ENCODE assay signal across 11 cellular contexts in genomic region chrX:148700021-148700420, GRCh38.
DNase-seq lines count a peak whose midpoint lies in the region.
"Had no signal": no experiment of that assay in that cellular context is flagged by ENCODE, and none has a peak within 500 bp of the region (broad histone marks: within the 10 kb centered on the region; RNA-seq: fewer than 3 reads in every experiment).

No MANE protein-coding gene starts in this region.

- H3K27me3 Mint-ChIP-seq in activated CD4-positive, alpha-beta memory T cell treated with anti-CD3 and anti-CD28 coated beads, Interleukin-2, amount 10 ng/mL, durations not matched to agents 7 days and 5 days = no peaks in the 10 kb centered on the region
- H3K27me3 Mint-ChIP-seq: CD4-positive, CD25-positive, alpha-beta regulatory T cell had no signal

- H3K27ac Mint-ChIP-seq in activated CD4-positive, alpha-beta memory T cell treated with anti-CD3 and anti-CD28 coated beads, Interleukin-2, amount 10 ng/mL, durations not matched to agents 7 days and 5 days = no peak overlapping the region
- H3K27ac Mint-ChIP-seq: GM23338 had no signal

- H3K36me3 Mint-ChIP-seq in activated CD4-positive, alpha-beta memory T cell treated with anti-CD3 and anti-CD28 coated beads, Interleukin-2, amount 10 ng/mL, durations not matched to agents 7 days and 5 days (ENCODE audit: low read depth) = no peaks in the 10 kb centered on the region
- H3K36me3 Mint-ChIP-seq: CD4-positive, CD25-positive, alpha-beta regulatory T cell had no signal

- H3K9me3 Mint-ChIP-seq in activated CD4-positive, alpha-beta memory T cell treated with anti-CD3 and anti-CD28 coated beads, Interleukin-2, amount 10 ng/mL, durations not matched to agents 7 days and 5 days = no peaks in the 10 kb centered on the region
- H3K9me3 Mint-ChIP-seq: GM23338 had no signal

- POLR2A ChIA-PET in activated CD4-positive, alpha-beta memory T cell treated with anti-CD3 and anti-CD28 coated beads, Interleukin-2, amount 10 ng/mL, durations not matched to agents 7 days and 5 days (lab: Charles Lee) = no interaction called here

- no peak overlapping the region for H3K4me3 Mint-ChIP-seq in activated CD4-positive, alpha-beta memory T cell treated with anti-CD3 and anti-CD28 coated beads, Interleukin-2, amount 10 ng/mL, durations not matched to agents 7 days and 5 days
- H3K4me3 Mint-ChIP-seq: CD4-positive, CD25-positive, alpha-beta regulatory T cell; GM23338 had no signal

- DNase-seq in NCI-H1105 treated with DMSO at 0.1 percent for 48 hours (lab: John Stamatoyannopoulos, UW) (peak; percentile 41), NCI-H1105 (lab: John Stamatoyannopoulos, UW) (no peak), NCI-H1694 treated with DMSO at 0.1 percent for 48 hours (lab: John Stamatoyannopoulos, UW) (peak; percentile 24), cerebellar cortex (ENCODE audit: low spot score) (peak; percentile 65), NCI-H146 treated with DMSO at 0.1 percent for 48 hours (lab: John Stamatoyannopoulos, UW; ENCODE audit: unreplicated experiment) (no peak), AG08395 (ENCODE audit: low spot score) (no peak)
- DNase-seq in activated CD4-positive, alpha-beta memory T cell treated with anti-CD3 and anti-CD28 coated beads, Interleukin-2, amount 10 ng/mL, durations not matched to agents 7 days and 5 days = no peak
- DNase-seq: CD4-positive, CD25-positive, alpha-beta regulatory T cell; DMS 273 treated with DMSO at 0.1 percent for 48 hours; H7 had no signal

- no peaks in the 10 kb centered on the region for H3K4me1 Mint-ChIP-seq in activated CD4-positive, alpha-beta memory T cell treated with anti-CD3 and anti-CD28 coated beads, Interleukin-2, amount 10 ng/mL, durations not matched to agents 7 days and 5 days
- H3K4me1 Mint-ChIP-seq: CD4-positive, CD25-positive, alpha-beta regulatory T cell had no signal

- CTCF ChIA-PET in activated CD4-positive, alpha-beta memory T cell treated with anti-CD3 and anti-CD28 coated beads, Interleukin-2, amount 10 ng/mL, durations not matched to agents 7 days and 5 days (lab: Charles Lee) = no interaction called here

Comparison
In these comparisons a context has a peak if more than half of its experiments do, and no peak if none do; other contexts are left out.
1. DNase-seq: peak in NCI-H1105 treated with DMSO at 0.1 percent for 48 hours (single experiment), NCI-H1694 treated with DMSO at 0.1 percent for 48 hours (single experiment) and cerebellar cortex (single experiment); none in NCI-H1105 (single experiment), NCI-H146 treated with DMSO at 0.1 percent for 48 hours (single experiment), AG08395 (single experiment) and activated CD4-positive, alpha-beta memory T cell treated with anti-CD3 and anti-CD28 coated beads, Interleukin-2, amount 10 ng/mL, durations not matched to agents 7 days and 5 days (single experiment).